8 cellular contexts compared by ENCODE assay signal in the genomic region with DNA sequence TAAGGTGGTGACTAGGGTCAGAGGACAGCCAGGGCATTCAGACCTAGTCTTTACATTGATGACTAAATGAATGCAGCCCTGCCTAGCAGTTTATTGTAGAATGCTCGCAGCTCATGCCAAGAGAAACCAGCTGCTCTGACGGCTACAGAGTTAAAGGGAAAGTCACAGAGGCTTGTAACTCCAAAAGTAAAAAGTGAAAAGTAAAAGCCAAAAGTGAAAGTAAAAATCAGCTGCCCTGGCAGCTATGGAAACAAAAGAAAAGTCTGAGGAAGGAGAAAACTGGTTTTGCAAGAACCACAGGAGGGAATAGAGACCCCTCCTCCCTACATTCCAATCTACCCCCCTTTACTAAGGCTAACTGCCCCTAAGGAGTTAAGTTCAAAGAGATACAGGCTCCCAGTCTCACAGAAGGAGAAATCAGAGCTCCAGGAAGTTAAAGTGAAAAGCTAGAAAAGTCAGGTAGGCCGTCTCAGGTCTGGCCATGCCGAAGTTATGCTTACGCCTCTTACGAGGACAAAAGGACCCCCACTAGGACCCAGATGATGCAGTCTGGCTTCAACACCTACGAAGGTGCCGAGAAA. TPM values are rescaled to one million over a fixed set of nuclear protein-coding genes. Genes with fewer than 3 reads are reported as not detected.
A peak's percentile ranks its signal among the peaks of the same experiment; 100 is the strongest.
DNase-seq lines count a peak whose midpoint lies in the region; ATAC-seq and TF ChIP-seq lines count a peak whose summit lies in the region.

No MANE protein-coding gene starts in this region.

- no peaks in the 10 kb centered on the region for H3K27me3 Mint-ChIP-seq in memory B cell

- peak overlapping the region; percentile 83 for H3K4me3 Mint-ChIP-seq in memory B cell

- DNase-seq in stimulated activated CD4-positive, alpha-beta T cell treated with anti-CD3 and anti-CD28 coated beads, Interleukin-1b, Interleukin-23, amount 100 ng/mL, for 48 hours = peak; percentile 6
- DNase-seq in stimulated activated CD4-positive, alpha-beta T cell treated with anti-CD3 and anti-CD28 coated beads, Interleukin-2, amount 100 ng/mL, for 48 hours = no peak
- peak; percentile 27 for DNase-seq in colonic mucosa
- no peak for DNase-seq in memory B cell (ENCODE audit: low spot score in 2 of 2)
- DNase-seq in vagina (ENCODE audit: extremely low spot score in 2 of 2) = no peak
- no peak for DNase-seq in activated gamma-delta T cell treated with Interleukin-2 at 50 U/mL for 16 hours
- no peak for DNase-seq in nucleus accumbens (lab: John Stamatoyannopoulos, UW)
- no peak for DNase-seq in KG1 (lab: John Stamatoyannopoulos, UW)

- H3K27ac ChIP-seq in colonic mucosa = peak overlapping the region; percentile 42
- H3K27ac ChIP-seq in vagina = peak overlapping the region; percentile 60

- intact Hi-C loops in colonic mucosa (cut with DNase I) = no loop called here
- intact Hi-C loops in vagina (cut with DNase I) = no loop called here

- peaks cover 3% of the 10 kb centered on the region for H3K9me3 Mint-ChIP-seq in memory B cell

- TF ChIP-seq CTCF in colonic mucosa (IDR thresholded peaks at IDR 0.05) (no peak), vagina (IDR thresholded peaks at IDR 0.05) (no peak)

- H3K4me3 ChIP-seq in colonic mucosa (peak overlapping the region; percentile 16), vagina (peak overlapping the region; percentile 38 to 43)

- peak; percentile 44 for ATAC-seq in memory B cell (ENCODE audit: low read depth)

- peaks cover 7% of the 10 kb centered on the region for H3K36me3 Mint-ChIP-seq in memory B cell

- H3K9me3 ChIP-seq in colonic mucosa (no peaks in the 10 kb centered on the region), vagina (no peaks in the 10 kb centered on the region)

- peaks cover 14% of the 10 kb centered on the region for H3K4me1 Mint-ChIP-seq in memory B cell

- peak overlapping the region in 1 of 2 donors; percentile 35 for H3K9ac ChIP-seq in colonic mucosa (ENCODE audit: low read depth in 2 of 2, low read length in 2 of 2)

- H3K4me1 ChIP-seq in colonic mucosa (no peaks in the 10 kb centered on the region), vagina (peaks cover 22% of the 10 kb centered on the region)

- no peaks in the 10 kb centered on the region for H3K27me3 ChIP-seq in colonic mucosa
- H3K27me3 ChIP-seq in vagina = no peaks in the 10 kb centered on the region

- H3K36me3 ChIP-seq in colonic mucosa (no peaks in the 10 kb centered on the region), vagina (no peaks in the 10 kb centered on the region)

- no peak for TF ChIP-seq POLR2A in vagina (IDR thresholded peaks at IDR 0.05)

- H3K27ac Mint-ChIP-seq in memory B cell = peak overlapping the region; percentile 85

RNA-seq across cellular contexts. Expression of gene GAGE10, which starts 6.0 kb away (rescaled TPM):
- total RNA-seq in colonic mucosa (not detected), vagina (not detected)

RNA-seq across cellular contexts. Expression of gene GAGE12J, which starts 12.3 kb away (rescaled TPM):
- total RNA-seq in colonic mucosa (not detected), vagina (not detected)

RNA-seq across cellular contexts. Expression of gene GAGE13, which starts 21.9 kb away (rescaled TPM):
- total RNA-seq in colonic mucosa (not detected), vagina (not detected)

RNA-seq across cellular contexts. Expression of gene PPP1R3F, which starts 39.9 kb away (rescaled TPM):
- total RNA-seq in colonic mucosa (1 to 10 TPM; 1.9 to 2.8 TPM), vagina (18.9 TPM)

RNA-seq across cellular contexts. Expression of gene FOXP3, which starts 45.0 kb away (rescaled TPM):
- total RNA-seq in colonic mucosa = under 1 TPM; 0.21 to 0.30 TPM
- 1.5 TPM for total RNA-seq in vagina

Comparison
In these comparisons a context has a peak if more than half of its experiments do, and no peak if none do; other contexts are left out.
1. DNase-seq: peak in stimulated activated CD4-positive, alpha-beta T cell treated with anti-CD3 and anti-CD28 coated beads, Interleukin-1b, Interleukin-23, amount 100 ng/mL, for 48 hours (single experiment) and colonic mucosa (single experiment); none in stimulated activated CD4-positive, alpha-beta T cell treated with anti-CD3 and anti-CD28 coated beads, Interleukin-2, amount 100 ng/mL, for 48 hours (0 of 2), memory B cell (0 of 2), vagina (0 of 2), activated gamma-delta T cell treated with Interleukin-2 at 50 U/mL for 16 hours (single experiment), nucleus accumbens (0 of 56) and KG1 (single experiment).